7 cellular contexts compared by ENCODE assay signal in genomic region chr12:120470150-120470817, GRCh38. TPM values are rescaled to one million over a fixed set of nuclear protein-coding genes. Genes with fewer than 3 reads are reported as not detected.
A peak's percentile ranks its signal among the peaks of the same experiment; 100 is the strongest.
DNase-seq lines count a peak whose midpoint lies in the region; ATAC-seq and TF ChIP-seq lines count a peak whose summit lies in the region.

No MANE protein-coding gene starts in this region.

- peaks cover 3% of the 10 kb centered on the region for H3K4me1 ChIP-seq in parathyroid adenoma

- no peaks in the 10 kb centered on the region for H3K27me3 Mint-ChIP-seq in T-helper 17 cell

- peak overlapping the region; percentile 78 for H3K27ac Mint-ChIP-seq in T-helper 17 cell

- H3K4me2 ChIP-seq in parathyroid adenoma (ENCODE audit: low read length), result peak overlapping the region; percentile 99

- peak overlapping the region; percentile 86 for H3K27ac ChIP-seq in parathyroid adenoma

- no peaks in the 10 kb centered on the region for H3K9me3 ChIP-seq in T-helper 17 cell (ENCODE audit: control insufficient read depth, low read length, poor library complexity, severe bottlenecking)
- H3K9me3 ChIP-seq in parathyroid adenoma (ENCODE audit: control insufficient read depth, low read length), result no peaks in the 10 kb centered on the region

- H3K36me3 ChIP-seq in parathyroid adenoma (ENCODE audit: control insufficient read depth, insufficient read depth, low read length), result no peaks in the 10 kb centered on the region

- peak overlapping the region; percentile 87 for H3K4me3 ChIP-seq in fibroblast of villous mesenchyme (ENCODE audit: low read depth, low read length)
- peak overlapping the region; percentile 84 for H3K4me3 ChIP-seq in parathyroid adenoma (ENCODE audit: low read depth, low read length)

- ATAC-seq in GM18498 (IDR thresholded peaks at IDR 0.05; ENCODE audit: unreplicated experiment), result peak; percentile 21
- peak; percentile 21 for ATAC-seq in HG02981 (IDR thresholded peaks at IDR 0.05; ENCODE audit: unreplicated experiment)
- peak; percentile 12 for ATAC-seq in T-helper 17 cell

- peak overlapping the region; percentile 98 for H2AFZ ChIP-seq in parathyroid adenoma

- peak overlapping the region; percentile 64 for H3K9ac ChIP-seq in parathyroid adenoma

- peaks cover 2% of the 10 kb centered on the region for H3K36me3 Mint-ChIP-seq in T-helper 17 cell (ENCODE audit: low read depth)

- peak overlapping the region; percentile 91 for H3K4me3 Mint-ChIP-seq in T-helper 17 cell

- H3K4me1 Mint-ChIP-seq in T-helper 17 cell, result peaks cover 26% of the 10 kb centered on the region

- H3K79me2 ChIP-seq in parathyroid adenoma, result peaks cover 28% of the 10 kb centered on the region

- DNase-seq in T-helper 17 cell (no peak), fibroblast of villous mesenchyme (ENCODE audit: low read depth) (peak; percentile 30), ecto neural progenitor cell (ENCODE audit: low spot score) (no peak)
- no peak for DNase-seq in NK-92 treated with Interleukin-12 subunit alpha and Interleukin-12 subunit beta, amount 100 ng/mL, for 24 hours (lab: John Stamatoyannopoulos, UW)

- TF ChIP-seq CTCF in fibroblast of villous mesenchyme (IDR thresholded peaks at IDR 0.05; ENCODE audit: insufficient read depth, low read depth, low read length), result no peak
- no peak for TF ChIP-seq CTCF in parathyroid adenoma (IDR thresholded peaks at IDR 0.05)

- no peaks in the 10 kb centered on the region for H3K27me3 ChIP-seq in parathyroid adenoma (ENCODE audit: control insufficient read depth, insufficient read depth, low read length)

RNA-seq across cellular contexts. Expression of gene SRSF9, which starts 0.7 kb away (rescaled TPM):
- total RNA-seq in T-helper 17 cell, result 100 to 1,000 TPM; 122 to 124 TPM
- 148 and 192 TPM in 2 replicates for total RNA-seq in fibroblast of villous mesenchyme

RNA-seq across cellular contexts. Expression of gene GATC, which starts 24.0 kb away (rescaled TPM):
- total RNA-seq in T-helper 17 cell, result 10 to 100 TPM; 15.6 to 18.7 TPM
- total RNA-seq in fibroblast of villous mesenchyme, result 13.5 and 20.7 TPM in 2 replicates

RNA-seq across cellular contexts. Expression of gene TRIAP1, which starts 24.1 kb away (rescaled TPM):
- total RNA-seq in T-helper 17 cell (10 to 100 TPM; 18.6 to 21.9 TPM), fibroblast of villous mesenchyme (18.7 and 30.7 TPM in 2 replicates)

RNA-seq across cellular contexts. Expression of gene DYNLL1, which starts 25.6 kb away (rescaled TPM):
- total RNA-seq in T-helper 17 cell (10 to 100 TPM; 70.2 to 72.2 TPM), fibroblast of villous mesenchyme (206 and 280 TPM in 2 replicates)

RNA-seq across cellular contexts. Expression of gene COX6A1, which starts 32.4 kb away (rescaled TPM):
- total RNA-seq in T-helper 17 cell (100 to 1,000 TPM; 136 to 144 TPM), fibroblast of villous mesenchyme (215 and 306 TPM in 2 replicates)
